ENCODE assay signal across 2 cellular contexts in the genomic region with DNA sequence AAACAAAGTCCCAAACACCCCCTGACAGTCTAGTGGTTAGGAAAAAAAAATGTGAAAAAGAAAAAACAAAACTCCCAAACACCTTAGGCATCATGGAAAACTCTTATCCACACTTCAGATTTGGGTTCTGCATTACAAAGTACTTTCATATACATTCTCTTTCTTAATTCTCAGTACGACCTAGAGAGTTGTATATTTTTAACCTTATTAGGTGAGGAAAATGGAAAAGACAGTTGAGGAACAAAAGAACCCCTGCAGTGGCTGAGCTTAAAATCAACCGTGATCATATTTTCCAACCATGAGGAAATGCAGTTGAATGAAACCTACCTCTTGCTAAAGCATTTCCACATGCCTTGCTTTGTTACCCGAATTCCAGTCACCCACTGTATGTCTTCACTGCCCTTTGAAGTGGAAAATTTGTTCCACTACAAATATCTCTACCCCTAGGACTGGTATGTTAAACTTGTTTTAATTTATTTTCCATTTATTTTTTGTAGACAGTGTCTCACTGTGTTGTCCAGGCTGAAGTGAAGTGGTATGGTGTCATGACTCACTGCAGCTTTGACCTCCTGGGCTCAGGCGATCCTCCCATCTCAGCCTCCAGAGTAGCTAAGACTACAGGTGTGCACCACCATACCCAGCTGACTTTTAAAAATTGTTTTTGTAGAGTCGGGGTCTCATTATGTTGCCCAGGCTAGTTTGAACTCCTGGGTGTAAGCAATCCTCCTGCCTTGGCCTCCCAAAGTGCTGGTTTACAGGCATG.
TF ChIP-seq lines count a peak whose summit lies in the region.

No MANE protein-coding gene starts in this region.

TF ChIP-seq in WTC11, 78 proteins besides CTCF, POLR2A, EP300 and RAD21 (continued from another document):
- TF ChIP-seq GTF2I (CRISPR knock-in tag; conservative IDR thresholded peaks at IDR 0.05): peak; percentile 38; the same call in 1 of the 2 replicates

TF ChIP-seq in HEK293T, 16 proteins besides CTCF, POLR2A, EP300 and RAD21 (continued from another document):
- TF ChIP-seq, protein P1, sequence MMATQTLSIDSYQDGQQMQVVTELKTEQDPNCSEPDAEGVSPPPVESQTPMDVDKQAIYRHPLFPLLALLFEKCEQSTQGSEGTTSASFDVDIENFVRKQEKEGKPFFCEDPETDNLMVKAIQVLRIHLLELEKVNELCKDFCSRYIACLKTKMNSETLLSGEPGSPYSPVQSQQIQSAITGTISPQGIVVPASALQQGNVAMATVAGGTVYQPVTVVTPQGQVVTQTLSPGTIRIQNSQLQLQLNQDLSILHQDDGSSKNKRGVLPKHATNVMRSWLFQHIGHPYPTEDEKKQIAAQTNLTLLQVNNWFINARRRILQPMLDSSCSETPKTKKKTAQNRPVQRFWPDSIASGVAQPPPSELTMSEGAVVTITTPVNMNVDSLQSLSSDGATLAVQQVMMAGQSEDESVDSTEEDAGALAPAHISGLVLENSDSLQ (IDR thresholded peaks at IDR 0.05): no peak
- TF ChIP-seq CTBP1 (IDR thresholded peaks at IDR 0.05; ENCODE audit: borderline replicate concordance) (no peak), BHLHE40 (IDR thresholded peaks at IDR 0.05; ENCODE audit: borderline replicate concordance) (no peak)
